ENCODE assay signal across 1 cellular context in genomic region chr1:155327981-155328380, GRCh38.
TF ChIP-seq lines count a peak whose summit lies in the region.

No MANE protein-coding gene starts in this region.

TF ChIP-seq in IMR-90, 13 proteins besides CTCF, POLR2A, EP300 and RAD21 (continued from another document):
- TF ChIP-seq SMC3 (IDR thresholded peaks at IDR 0.05; ENCODE audit: low read depth, low read length) (no peak), RFX5 (IDR thresholded peaks at IDR 0.05; ENCODE audit: low read depth, low read length) (no peak), RCOR1 (IDR thresholded peaks at IDR 0.05; ENCODE audit: insufficient replicate concordance, low read length) (no peak), MXI1 (IDR thresholded peaks at IDR 0.05; ENCODE audit: borderline replicate concordance, low read depth, low read length) (no peak)
TF ChIP-seq in IMR-90: peak in this region for 0.
